In genomic region chr10:95800286-95800685, GRCh38 we compare ENCODE assay signal across 1 cellular context. TPM values are rescaled to one million over a fixed set of nuclear protein-coding genes. Genes with fewer than 3 reads are reported as not detected.
"Had no signal": no experiment of that assay in that cellular context is flagged by ENCODE, and none has a peak within 500 bp of the region (broad histone marks: within the 10 kb centered on the region; RNA-seq: fewer than 3 reads in every experiment).

No MANE protein-coding gene starts in this region.

RNA-seq across cellular contexts. Expression of gene ENTPD1, which starts 44.3 kb away (rescaled TPM):
- total RNA-seq: progenitor cell of endocrine pancreas had no signal
